In genomic region chr5:102811962-102812361, GRCh38 we compare ENCODE assay signal across 9 cellular contexts.
DNase-seq lines count a peak whose midpoint lies in the region; ATAC-seq lines count a peak whose summit lies in the region.
"Had no signal": no experiment of that assay in that cellular context is flagged by ENCODE, and none has a peak within 500 bp of the region (broad histone marks: within the 10 kb centered on the region; RNA-seq: fewer than 3 reads in every experiment).

No MANE protein-coding gene starts in this region.

- peak; percentile 79 for DNase-seq in ELR (ENCODE audit: low read depth)
- DNase-seq in HS-5 (ENCODE audit: low read depth): peak; percentile 78
- DNase-seq in OCI-M1 (lab: John Stamatoyannopoulos, UW): peak; percentile 13
- peak; percentile 81 for DNase-seq in glomerular visceral epithelial cell (ENCODE audit: extremely low spot score)
- no peak for DNase-seq in NCI-H1048 (lab: John Stamatoyannopoulos, UW)
- no peak for DNase-seq in NK-92 (lab: John Stamatoyannopoulos, UW; ENCODE audit: unreplicated experiment)
- no peak for DNase-seq in NCI-H82 (lab: John Stamatoyannopoulos, UW)
- DNase-seq: MG63 had no signal

- ATAC-seq in HG02970 (IDR thresholded peaks at IDR 0.05; ENCODE audit: low FRiP score, unreplicated experiment): no peak

Comparison
In these comparisons a context has a peak if more than half of its experiments do, and no peak if none do; other contexts are left out.
1. DNase-seq: peak in ELR (single experiment), HS-5 (single experiment), OCI-M1 (single experiment) and glomerular visceral epithelial cell (single experiment); none in NCI-H1048 (single experiment), NK-92 (single experiment) and NCI-H82 (single experiment).